Comparison of ENCODE assay signal across 8 cellular contexts in the genomic region with DNA sequence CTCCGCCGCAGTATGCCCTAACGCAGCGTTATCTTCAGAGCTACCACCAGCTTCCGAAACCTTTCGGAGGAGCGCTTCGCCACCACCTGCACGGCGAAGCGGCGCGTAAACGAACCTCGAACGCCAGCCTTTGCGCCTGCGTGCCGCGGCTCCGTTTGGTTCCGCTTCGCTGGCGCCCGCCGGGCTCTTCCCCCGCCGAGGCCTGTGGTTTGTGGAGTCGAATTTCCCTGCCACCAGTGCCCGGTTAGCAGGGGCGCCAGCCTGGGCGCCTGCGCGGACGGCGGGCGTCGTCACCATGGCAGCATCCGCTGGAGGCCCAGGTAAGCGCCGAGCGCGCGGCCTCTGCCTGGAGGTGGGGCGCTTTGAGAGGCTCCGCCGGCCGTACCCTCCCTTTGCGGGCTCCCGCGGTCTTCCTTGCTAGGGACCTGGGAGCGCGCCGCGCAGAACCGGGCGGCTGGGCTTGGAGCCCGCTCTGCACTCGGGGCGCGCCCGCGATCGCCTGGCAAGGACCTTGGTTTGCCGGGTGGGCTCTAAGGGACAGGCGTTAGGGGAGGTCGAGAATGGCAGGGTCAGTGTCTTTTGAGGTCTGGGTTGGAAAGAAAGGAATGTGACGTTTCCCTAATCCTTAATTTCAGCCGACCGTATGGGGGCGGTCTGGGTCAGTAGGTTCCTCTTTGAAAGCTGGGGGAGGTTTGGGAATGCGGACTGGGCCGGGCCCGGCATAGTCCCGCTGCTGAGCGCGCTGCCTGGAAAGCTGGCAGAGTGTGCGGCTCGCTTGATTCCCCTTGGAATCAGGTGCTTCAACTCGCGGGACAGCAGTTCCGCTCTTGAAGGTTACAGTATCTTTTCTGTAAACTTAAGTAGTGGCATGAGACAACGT.
DNase-seq lines count a peak whose midpoint lies in the region; ATAC-seq lines count a peak whose summit lies in the region.

FAM151B (plus strand) TSS at position 272 of the 880 bp plus-strand sequence; CDS start at position 296, 24 bp downstream.

- H3K4me1 Mint-ChIP-seq in central memory CD8-positive, alpha-beta T cell, result peaks cover 5% of the 10 kb centered on the region

- DNase-seq in AG08395 (ENCODE audit: low spot score), result peak; percentile 91
- peak; percentile 96 for DNase-seq in NCI-H2227 (lab: John Stamatoyannopoulos, UW; ENCODE audit: unreplicated experiment)
- DNase-seq in activated CD4-positive, CD25-positive, alpha-beta regulatory T cell treated with anti-CD3 and anti-CD28 coated beads, Interleukin-2, amount 50 U/mL, for 16 hours (ENCODE audit: low read depth, low spot score), result peak; percentile 6
- DNase-seq in central memory CD8-positive, alpha-beta T cell (ENCODE audit: low spot score in 2 of 2), result peak; percentile 15 to 18
- DNase-seq in iris pigment epithelial cell (ENCODE audit: low read depth), result peak; percentile 89
- peak; percentile 46 for DNase-seq in smooth muscle cell of the brain vasculature (ENCODE audit: low read depth, low spot score)

- H3K4me3 Mint-ChIP-seq in central memory CD8-positive, alpha-beta T cell, result peak within 1 kb of the TSS; percentile 56

- H3K36me3 Mint-ChIP-seq in central memory CD8-positive, alpha-beta T cell (ENCODE audit: insufficient read depth), result peaks cover 4% of the 10 kb centered on the region

- no peak within 1 kb of the TSS for H3K27ac Mint-ChIP-seq in central memory CD8-positive, alpha-beta T cell (ENCODE audit: low read depth)

- peaks cover 55% of the 10 kb centered on the region for H3K27me3 Mint-ChIP-seq in central memory CD8-positive, alpha-beta T cell

- H3K9me3 Mint-ChIP-seq in central memory CD8-positive, alpha-beta T cell, result peaks cover 2% of the 10 kb centered on the region

- ATAC-seq in GM18909 (IDR thresholded peaks at IDR 0.05; ENCODE audit: poor library complexity, unreplicated experiment) (peak; percentile 93), HG03175 (IDR thresholded peaks at IDR 0.05; ENCODE audit: unreplicated experiment) (peak; percentile 79)
- peak; percentile 56 for ATAC-seq in central memory CD8-positive, alpha-beta T cell (replicated peaks; ENCODE audit: extremely low read depth, poor library complexity, severe bottlenecking)

Comparison
In these comparisons a context has a peak if more than half of its experiments do, and no peak if none do; other contexts are left out.
1. Peak in every context shown above with its lines: DNase-seq and ATAC-seq.
2. DNase-seq: peak in every context shown above with its lines; median percentile 96 in NCI-H2227; 91 in AG08395; 89 in iris pigment epithelial cell; 46 in smooth muscle cell of the brain vasculature; 16 in central memory CD8-positive, alpha-beta T cell; 6 in activated CD4-positive, CD25-positive, alpha-beta regulatory T cell treated with anti-CD3 and anti-CD28 coated beads, Interleukin-2, amount 50 U/mL, for 16 hours.